8 cellular contexts compared by ENCODE assay signal in genomic region chr17:41930833-41931156, GRCh38. TPM values are rescaled to one million over a fixed set of nuclear protein-coding genes. Genes with fewer than 3 reads are reported as not detected.
DNase-seq lines count a peak whose midpoint lies in the region; ATAC-seq, FAIRE-seq and TF ChIP-seq lines count a peak whose summit lies in the region.
"Not testable (repeated sequence)": the region's sequence is repeated elsewhere in the genome, so short reads cannot be mapped to it uniquely, and the experiment has no call there.

No MANE protein-coding gene starts in this region.

- H3K4me1 Mint-ChIP-seq in activated naive CD4-positive, alpha-beta T cell treated with anti-CD3 and anti-CD28 coated beads, Interleukin-2, amount 10 ng/mL, durations not matched to agents 7 days and 5 days: peaks cover 60% of the 10 kb centered on the region
- peaks cover 13% of the 10 kb centered on the region for H3K4me1 Mint-ChIP-seq in osteocyte (ENCODE audit: unreplicated experiment)

- H3K4me2 ChIP-seq in DOHH2 (ENCODE audit: low read length) (peak overlapping the region; percentile 84), PC-3 (ENCODE audit: low read length) (peak overlapping the region; percentile 84)

- not testable (repeated sequence) for FAIRE-seq in kidney (lab: Jason Lieb, UNC)

- TF ChIP-seq POLR2A in transverse colon (IDR thresholded peaks at IDR 0.05): not testable (repeated sequence)

- not testable (repeated sequence) for H3K36me3 ChIP-seq in DOHH2 (ENCODE audit: control insufficient read depth, low read length); PC-3 (ENCODE audit: low read depth, low read length); endocrine pancreas (ENCODE audit: control insufficient read depth, insufficient read depth, low read length); kidney (ENCODE audit: control insufficient read depth in 1 of 2, insufficient read depth in 2 of 2, low read length in 2 of 2); transverse colon

- TF ChIP-seq CTCF in DOHH2 (IDR thresholded peaks at IDR 0.05; ENCODE audit: low read depth, low read length, poor library complexity, severe bottlenecking); PC-3 (conservative IDR thresholded peaks at IDR 0.05; ENCODE audit: low read depth, low read length); kidney (IDR thresholded peaks at IDR 0.05; ENCODE audit: borderline replicate concordance, extremely low read depth, insufficient read depth); osteocyte (IDR thresholded peaks at IDR 0.05); transverse colon (IDR thresholded peaks at IDR 0.05): not testable (repeated sequence)

- H3K79me2 ChIP-seq in DOHH2 (ENCODE audit: control insufficient read depth, low read length): peaks cover 21% of the 10 kb centered on the region
- not testable (repeated sequence) for H3K79me2 ChIP-seq in PC-3 (ENCODE audit: low read length)

- H3K27ac ChIP-seq in DOHH2 (ENCODE audit: low read depth, low read length); PC-3 (ENCODE audit: low read length): not testable (repeated sequence)
- H3K27ac ChIP-seq in kidney (ENCODE audit: low read depth in 2 of 2, low read length in 2 of 2) (peak overlapping the region in 1 of 2 donors; percentile 57), transverse colon (peak overlapping the region; percentile 85 to 92 (median 89))

- H3K27me3 ChIP-seq in DOHH2 (ENCODE audit: control insufficient read depth, low read length); PC-3 (ENCODE audit: low read length); endocrine pancreas (ENCODE audit: control insufficient read depth, insufficient read depth, low read length); transverse colon: not testable (repeated sequence)

- H3K9ac ChIP-seq in PC-3 (ENCODE audit: low read length): not testable (repeated sequence)
- H3K9ac ChIP-seq in endocrine pancreas (ENCODE audit: control insufficient read depth, insufficient read depth, low read length) (peak overlapping the region; percentile 52), kidney (ENCODE audit: low read length in 2 of 2) (peak overlapping the region; percentile 41 to 72)

- peak overlapping the region; percentile 92 for H3K27ac Mint-ChIP-seq in activated naive CD4-positive, alpha-beta T cell treated with anti-CD3 and anti-CD28 coated beads, Interleukin-2, amount 10 ng/mL, durations not matched to agents 7 days and 5 days
- H3K27ac Mint-ChIP-seq in osteocyte (ENCODE audit: unreplicated experiment): peak overlapping the region; percentile 97

- 0 to 64% methylated on average over 1 to 18 of the region's 18 CpGs for WGBS in transverse colon (ENCODE audit: low coverage in 1 of 2), 2 donors

- in situ Hi-C loops in transverse colon (cut with MboI; ENCODE audit: low pct_ligation_motif_present in 1 of 4, low pct_unique_long_range_greater_than_20kb in 1 of 4, low sequenced_read_pairs in 3 of 4): not testable (repeated sequence)

- not testable (repeated sequence) for TF ChIP-seq EP300 in transverse colon (IDR thresholded peaks at IDR 0.05; ENCODE audit: low read depth)

- DNase-seq in PC-3; activated naive CD4-positive, alpha-beta T cell treated with anti-CD3 and anti-CD28 coated beads, Interleukin-2, amount 10 ng/mL, durations not matched to agents 7 days and 5 days; kidney; osteocyte (ENCODE audit: extremely low spot score, unreplicated experiment); transverse colon: not testable (repeated sequence)

- CTCF ChIA-PET in PC-3 (lab: Charles Lee): interaction anchor here (0.6 to 0.9 kb wide), 4 partner anchors 29 to 1910 kb away, joined by 3 to 5 read pairs (median 4); no protein-coding TSS in a partner anchor
- CTCF ChIA-PET in activated naive CD4-positive, alpha-beta T cell treated with anti-CD3 and anti-CD28 coated beads, Interleukin-2, amount 10 ng/mL, durations not matched to agents 7 days and 5 days (lab: Charles Lee): interaction anchor here (1.0 to 1.5 kb wide), 6 partner anchors 9 to 87 kb away, joined by 3 to 4 read pairs (median 4); partner anchors contain the start of genes ACLY, CNP and DNAJC7

- H3K36me3 Mint-ChIP-seq in activated naive CD4-positive, alpha-beta T cell treated with anti-CD3 and anti-CD28 coated beads, Interleukin-2, amount 10 ng/mL, durations not matched to agents 7 days and 5 days; osteocyte (ENCODE audit: unreplicated experiment): not testable (repeated sequence)

- not testable (repeated sequence) for H3K9me2 ChIP-seq in DOHH2 (replicated peaks; ENCODE audit: control insufficient read depth, low read length); PC-3 (replicated peaks; ENCODE audit: low read length)

- BruUV-seq in PC-3 (replicated peaks; lab: Mats Ljungman, UMichigan): TSS peak; percentile 20

- peak overlapping the region; percentile 69 for H2AFZ ChIP-seq in PC-3 (ENCODE audit: low read length)

- H3F3A ChIP-seq in DOHH2 (ENCODE audit: control insufficient read depth, insufficient read depth); PC-3 (ENCODE audit: low read length, unreplicated experiment): not testable (repeated sequence)

- peak overlapping the region; percentile 87 for H3K4me3 Mint-ChIP-seq in activated naive CD4-positive, alpha-beta T cell treated with anti-CD3 and anti-CD28 coated beads, Interleukin-2, amount 10 ng/mL, durations not matched to agents 7 days and 5 days
- peak overlapping the region; percentile 90 for H3K4me3 Mint-ChIP-seq in osteocyte (ENCODE audit: unreplicated experiment)

- ATAC-seq in HG02763 (IDR thresholded peaks at IDR 0.05; ENCODE audit: unreplicated experiment): peak; percentile 23
- ATAC-seq in PC-3: not testable (repeated sequence)

- intact Hi-C loops in PC-3 (cut with micrococcal nuclease); kidney (cut with DNase I); transverse colon (cut with DNase I; ENCODE audit: low total_unique reads): not testable (repeated sequence)

- H3K4me3 ChIP-seq in DOHH2 (ENCODE audit: low read length): peak overlapping the region; percentile 89
- H3K4me3 ChIP-seq in PC-3 (ENCODE audit: low read length): peak overlapping the region; percentile 65
- peak overlapping the region; percentile 67 for H3K4me3 ChIP-seq in endocrine pancreas (ENCODE audit: control insufficient read depth, insufficient read depth, low read length)
- H3K4me3 ChIP-seq in kidney (ENCODE audit: low read length in 2 of 2): peak overlapping the region; percentile 87 to 98
- H3K4me3 ChIP-seq in transverse colon: peak overlapping the region in 3 of 4 donors; percentile 37 to 65 (median 38)

- H3K27me3 Mint-ChIP-seq in activated naive CD4-positive, alpha-beta T cell treated with anti-CD3 and anti-CD28 coated beads, Interleukin-2, amount 10 ng/mL, durations not matched to agents 7 days and 5 days; osteocyte (ENCODE audit: unreplicated experiment): not testable (repeated sequence)

- H3K4me1 ChIP-seq in DOHH2 (ENCODE audit: control insufficient read depth, low read length): peaks cover 48% of the 10 kb centered on the region
- H3K4me1 ChIP-seq in PC-3 (ENCODE audit: insufficient read depth, low read length); endocrine pancreas (ENCODE audit: control insufficient read depth, insufficient read depth, low read length); kidney (ENCODE audit: control insufficient read depth in 1 of 2, insufficient read depth in 1 of 2, low read depth in 1 of 2, low read length in 2 of 2): not testable (repeated sequence)
- peaks cover 4 to 25% (median 6%) of the 10 kb centered on the region in 4 donors for H3K4me1 ChIP-seq in transverse colon

- not testable (repeated sequence) for H3K9me3 Mint-ChIP-seq in activated naive CD4-positive, alpha-beta T cell treated with anti-CD3 and anti-CD28 coated beads, Interleukin-2, amount 10 ng/mL, durations not matched to agents 7 days and 5 days; osteocyte (ENCODE audit: unreplicated experiment)

- H4K20me1 ChIP-seq in DOHH2 (ENCODE audit: control insufficient read depth, insufficient read depth, low read depth, low read length); PC-3 (ENCODE audit: low read length): not testable (repeated sequence)

- POLR2A ChIA-PET in PC-3 (lab: Charles Lee; ENCODE audit: unreplicated experiment): interaction anchor here (0.6 kb wide), 1 partner anchor 867 kb away, joined by 3 read pairs; no protein-coding TSS in a partner anchor

- H3K9me3 ChIP-seq in DOHH2 (ENCODE audit: control insufficient read depth, insufficient read depth, low read length); PC-3 (ENCODE audit: low read length); endocrine pancreas (ENCODE audit: control insufficient read depth, low read length); kidney (ENCODE audit: control insufficient read depth in 1 of 2, low read length in 2 of 2); transverse colon: not testable (repeated sequence)

RNA-seq across cellular contexts. Expression of gene ODAD4, which starts 0.4 kb away (rescaled TPM):
- total RNA-seq in PC-3 (2014; rRNA removed) (0.15 and 0.98 TPM in 2 replicates), kidney (6.0 TPM), osteocyte (1.9 and 2.5 TPM in 2 replicates), transverse colon (under 1 TPM in 2 of 4 donors, not detected in 2; 0.32 to 0.55 TPM)
- 4.6 TPM for polyA plus RNA-seq in kidney (ENCODE audit: insufficient read depth, low read depth, low replicate concordance)

RNA-seq across cellular contexts. Expression of gene ACLY, which starts 12.0 kb away (rescaled TPM):
- total RNA-seq in PC-3 (2014; rRNA removed): 110 and 114 TPM in 2 replicates
- total RNA-seq in kidney: 104 TPM
- 33.7 TPM for polyA plus RNA-seq in kidney (ENCODE audit: insufficient read depth, low read depth, low replicate concordance)
- total RNA-seq in osteocyte: 141 and 143 TPM in 2 replicates
- 10 to 100 TPM; 39.2 to 69.2 (median 51.9) TPM for total RNA-seq in transverse colon

RNA-seq across cellular contexts. Expression of gene CNP, which starts 35.8 kb away (rescaled TPM):
- 75.4 and 91.6 TPM in 2 replicates for total RNA-seq in PC-3 (2014; rRNA removed)
- 87.5 TPM for total RNA-seq in kidney
- 64.0 TPM for polyA plus RNA-seq in kidney (ENCODE audit: insufficient read depth, low read depth, low replicate concordance)
- 108 and 119 TPM in 2 replicates for total RNA-seq in osteocyte
- 100 to 1,000 TPM in 1 of 4 donors, 10 to 100 TPM in 3; 32.6 to 133 (median 54.2) TPM for total RNA-seq in transverse colon

Comparison
In these comparisons a context has a peak if more than half of its experiments do, and no peak if none do; other contexts are left out.
1. H3K4me3 ChIP-seq: peak in every context shown above with its lines; median percentile 92 in kidney; 89 in DOHH2; 67 in endocrine pancreas; 65 in PC-3; 38 in transverse colon.